Comparison of ENCODE assay signal across 8 cellular contexts in genomic region chr17:40415390-40415789, GRCh38. TPM values are rescaled to one million over a fixed set of nuclear protein-coding genes. Genes with fewer than 3 reads are reported as not detected.
DNase-seq lines count a peak whose midpoint lies in the region; ATAC-seq and TF ChIP-seq lines count a peak whose summit lies in the region.

No MANE protein-coding gene starts in this region.

- peak overlapping the region; percentile 79 for H3K4me2 ChIP-seq in BLaER1
- H3K4me2 ChIP-seq in OCI-LY3 (ENCODE audit: low read length) = peak overlapping the region; percentile 97; the same call in 1 of the 2 replicates

- intact Hi-C loops in dorsolateral prefrontal cortex (cut with DNase I) = loop anchor here (2.0 to 5.0 kb wide), 5 partner anchors 53 to 142 kb away; partner anchors contain the start of genes CDC6 (in 1 of the 2) and GJD3 (in 1 of the 2)

- H4K20me1 ChIP-seq in BLaER1 = peaks cover 42% of the 10 kb centered on the region
- no peaks in the 10 kb centered on the region for H4K20me1 ChIP-seq in OCI-LY3 (ENCODE audit: insufficient read depth, low read length)

- H3K27me3 ChIP-seq in BLaER1 (no peaks in the 10 kb centered on the region), OCI-LY3 (ENCODE audit: low read depth, low read length) (no peaks in the 10 kb centered on the region), dorsolateral prefrontal cortex (peaks cover 0 to 18% (median 7%) of the 10 kb centered on the region in 45 donors)

- H3K36me3 ChIP-seq in BLaER1 (peaks cover 49% of the 10 kb centered on the region), OCI-LY3 (replicated peaks; ENCODE audit: low read depth, low read length) (peaks cover 46% of the 10 kb centered on the region)

- no peak overlapping the region for H2AFZ ChIP-seq in OCI-LY3 (ENCODE audit: low read depth, low read length)

- H3K79me2 ChIP-seq in OCI-LY3 (ENCODE audit: low read length) = peaks cover 49% of the 10 kb centered on the region

- DNase-seq in GM13976 (ENCODE audit: low spot score) (peak; percentile 47), dorsolateral prefrontal cortex (no peak), non-pigmented ciliary epithelial cell (ENCODE audit: low read depth) (peak; percentile 11), GM19238 (ENCODE audit: insufficient read length, low spot score) (no peak)

- no peak for ATAC-seq in GM21526 (IDR thresholded peaks at IDR 0.05; ENCODE audit: low FRiP score, unreplicated experiment)
- ATAC-seq in GM21528 (IDR thresholded peaks at IDR 0.05; ENCODE audit: low FRiP score, unreplicated experiment) = no peak

- H3K9ac ChIP-seq in BLaER1 (peak overlapping the region; percentile 30; the same call in 1 of the 2 replicates), OCI-LY3 (ENCODE audit: low read length) (0 out of 2 replicates have a peak overlapping the region, but pooled peaks have one; percentile 89)

- TF ChIP-seq CTCF in GM13976 (IDR thresholded peaks at IDR 0.05; ENCODE audit: borderline replicate concordance, control extremely low read depth, extremely low read depth, insufficient read depth, missing control alignments) (peak; percentile 36), OCI-LY3 (IDR thresholded peaks at IDR 0.05; ENCODE audit: low read depth, low read length) (peak; percentile 60), dorsolateral prefrontal cortex (IDR thresholded peaks at IDR 0.05 in 54 of 56, conservative IDR thresholded peaks at IDR 0.05 in 2 of 56; ENCODE audit: low read depth in 1 of 56, partially characterized antibody in 56 of 56) (peak in 55 of 56 donors; percentile 40 to 79 (median 64))

- in situ Hi-C loops in GM13976 (cut with MboI; ENCODE audit: low sequenced_read_pairs, unreplicated experiment) = no loop called here

- H3K4me3 ChIP-seq in BLaER1 (no peak overlapping the region; the same call in 1 of the 2 replicates), OCI-LY3 (ENCODE audit: low read length) (no peak overlapping the region), dorsolateral prefrontal cortex (no peak overlapping the region)

- no peaks in the 10 kb centered on the region for H3K9me3 ChIP-seq in BLaER1
- no peaks in the 10 kb centered on the region for H3K9me3 ChIP-seq in OCI-LY3 (ENCODE audit: insufficient read depth, low read length)

- H3K27ac ChIP-seq in BLaER1 = no peak overlapping the region
- H3K27ac ChIP-seq in OCI-LY3 (ENCODE audit: low read length) = no peak overlapping the region
- H3K27ac ChIP-seq in dorsolateral prefrontal cortex = no peak overlapping the region

- H3K4me1 ChIP-seq in BLaER1 = peaks cover 54% of the 10 kb centered on the region
- peaks cover 33% of the 10 kb centered on the region for H3K4me1 ChIP-seq in OCI-LY3 (ENCODE audit: low read length)

RNA-seq across cellular contexts. Expression of gene TOP2A, which starts 2.3 kb away (rescaled TPM):
- 1 to 10 TPM in 14 of 120 experiments, under 1 TPM in 41, not detected in 65; 0.04 to 3.1 (median 0.42) TPM for total RNA-seq in dorsolateral prefrontal cortex

RNA-seq across cellular contexts. Expression of gene IGFBP4, which starts 27.9 kb away (rescaled TPM):
- 100 to 1,000 TPM in 2 of 120 experiments, 10 to 100 TPM in 115, 1 to 10 TPM in 3; 8.8 to 151 (median 22.2) TPM for total RNA-seq in dorsolateral prefrontal cortex

RNA-seq across cellular contexts. Expression of gene GJD3, which starts 50.9 kb away (rescaled TPM):
- total RNA-seq in dorsolateral prefrontal cortex = 1 to 10 TPM in 4 of 120 experiments, under 1 TPM in 18, not detected in 98; 0.48 to 1.7 (median 0.75) TPM

Comparison
In these comparisons a context has a peak if more than half of its experiments do, and no peak if none do; other contexts are left out.
1. DNase-seq: peak in GM13976 (single experiment) and non-pigmented ciliary epithelial cell (single experiment); none in dorsolateral prefrontal cortex (0 of 10) and GM19238 (single experiment).
2. Peak in every context shown above with its lines, with median percentiles within 50 percentile points of each other: CTCF ChIP-seq.